ENCODE assay signal across 30 cellular contexts in the genomic region with DNA sequence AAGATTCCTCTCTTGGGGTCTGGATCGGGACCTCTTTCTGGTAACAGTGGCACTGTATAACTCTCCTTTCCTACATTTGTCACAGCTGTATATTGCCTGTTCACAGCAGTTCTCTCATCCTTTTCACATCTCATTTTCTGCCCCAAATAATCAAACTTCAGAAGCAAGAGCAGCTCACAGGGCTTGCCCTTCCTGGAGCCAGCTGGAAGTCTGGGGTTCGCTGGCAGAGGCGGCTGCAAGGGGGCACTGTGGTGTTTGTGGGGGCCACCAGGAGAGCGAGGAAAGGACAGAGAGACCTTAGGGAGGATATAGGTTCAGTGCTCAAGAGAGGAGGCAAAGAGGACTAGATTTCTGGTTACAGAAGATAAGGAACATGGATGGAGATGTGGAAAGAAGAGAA.
"Had no signal": no experiment of that assay in that cellular context is flagged by ENCODE, and none has a peak within 500 bp of the region (broad histone marks: within the 10 kb centered on the region; RNA-seq: fewer than 3 reads in every experiment).

No MANE protein-coding gene starts in this region.

- ATAC-seq: naive thymus-derived CD8-positive, alpha-beta T cell; natural killer cell treated with Interleukin-12 subunit alpha and Interleukin-12 subunit beta and Interleukin-15 and Interleukin-18, amount 100 ng/mL, for 72 hours; psoas muscle; right cardiac atrium; right lobe of liver; stimulated activated effector memory CD8-positive, alpha-beta T cell treated with anti-CD3 and anti-CD28 coated beads, Interleukin-12 subunit alpha, Interleukin-12 subunit beta, amount 100 ng/mL, for 72 hours; stimulated activated naive B cell treated with anti-CD40 and anti-IgM and Interleukin-4, amounts not matched to agents 10 μg/mL and 1 μg/mL and 100 μg/mL, for 72 hours had no signal

- DNase-seq: naive B cell; naive thymus-derived CD8-positive, alpha-beta T cell; nephron progenitor cell; occipital lobe; ovary; posterior cingulate gyrus; psoas muscle; right cardiac atrium; right lobe of liver; sigmoid colon; small intestine; stimulated activated CD4-positive, alpha-beta T cell treated with anti-CD3 and anti-CD28 coated beads, Interleukin-15, amount 100 ng/mL, for 24 hours; stimulated activated CD4-positive, alpha-beta T cell treated with anti-CD3 and anti-CD28 coated beads, Interleukin-2, amount 100 ng/mL, for 24 hours; stimulated activated CD4-positive, alpha-beta T cell treated with anti-CD3 and anti-CD28 coated beads, Interleukin-2, amount 100 ng/mL, for 48 hours; stimulated activated CD4-positive, alpha-beta T cell treated with anti-CD3 and anti-CD28 coated beads, Interleukin-4, amount 100 ng/mL, for 24 hours; stimulated activated naive B cell treated with anti-CD40 and anti-IgM and Interleukin-4, amounts not matched to agents 10 μg/mL and 1 μg/mL and 100 μg/mL, for 72 hours; stimulated activated naive CD4-positive, alpha-beta T cell treated with Interleukin-2 at 50 U/mL for 16 hours; stomach; thyroid gland; trophoblast cell had no signal

- H3K4me3 Mint-ChIP-seq: naive B cell; naive thymus-derived CD8-positive, alpha-beta T cell; natural killer cell treated with Interleukin-12 subunit alpha and Interleukin-12 subunit beta and Interleukin-15 and Interleukin-18, amount 100 ng/mL, for 72 hours; nephron progenitor cell; neural crest cell; stimulated activated effector memory CD8-positive, alpha-beta T cell treated with anti-CD3 and anti-CD28 coated beads, Interleukin-12 subunit alpha, Interleukin-12 subunit beta, amount 100 ng/mL, for 72 hours; stimulated activated naive B cell treated with anti-CD40 and anti-IgM and Interleukin-4, amounts not matched to agents 10 μg/mL and 1 μg/mL and 100 μg/mL, for 72 hours; stimulated activated naive CD8-positive, alpha-beta T cell treated with anti-CD3 and anti-CD28 coated beads, Interleukin-15, Interleukin-2, amounts not matched to agents 100 ng/mL and 50 ng/mL, for 24 hours had no signal

- H3K79me2 ChIP-seq: parathyroid adenoma had no signal

- H3K9me3 Mint-ChIP-seq: natural killer cell treated with Interleukin-12 subunit alpha and Interleukin-12 subunit beta and Interleukin-15 and Interleukin-18, amount 100 ng/mL, for 72 hours; stimulated activated effector memory CD8-positive, alpha-beta T cell treated with anti-CD3 and anti-CD28 coated beads, Interleukin-12 subunit alpha, Interleukin-12 subunit beta, amount 100 ng/mL, for 72 hours had no signal

- H3K36me3 ChIP-seq: ovary, right lobe of liver, sigmoid colon, stomach, thoracic aorta, thyroid gland, tibial nerve, upper lobe of left lung, vagina had no signal

- H3K4me1 ChIP-seq: parathyroid adenoma, psoas muscle, right lobe of liver, sigmoid colon, stomach, thyroid gland, tibial nerve, upper lobe of left lung, vagina had no signal

- H3K4me1 Mint-ChIP-seq: naive B cell; stimulated activated effector memory CD8-positive, alpha-beta T cell treated with anti-CD3 and anti-CD28 coated beads, Interleukin-12 subunit alpha, Interleukin-12 subunit beta, amount 100 ng/mL, for 72 hours; stimulated activated naive B cell treated with anti-CD40 and anti-IgM and Interleukin-4, amounts not matched to agents 10 μg/mL and 1 μg/mL and 100 μg/mL, for 72 hours had no signal

- H3K27me3 ChIP-seq: ovary, right lobe of liver, sigmoid colon, stomach, thyroid gland, tibial nerve, upper lobe of left lung, vagina had no signal

- H3K9me3 ChIP-seq: ovary, psoas muscle, right lobe of liver, thyroid gland, vagina had no signal

- H3K4me3 ChIP-seq: ovary, psoas muscle, right lobe of liver, sigmoid colon, stomach, thoracic aorta, thyroid gland, tibial nerve, upper lobe of left lung, vagina had no signal

- H3K36me3 Mint-ChIP-seq: natural killer cell treated with Interleukin-12 subunit alpha and Interleukin-12 subunit beta and Interleukin-15 and Interleukin-18, amount 100 ng/mL, for 72 hours; stimulated activated effector memory CD8-positive, alpha-beta T cell treated with anti-CD3 and anti-CD28 coated beads, Interleukin-12 subunit alpha, Interleukin-12 subunit beta, amount 100 ng/mL, for 72 hours had no signal

- H3K27ac ChIP-seq: ovary, parathyroid adenoma, psoas muscle, right lobe of liver, sigmoid colon, stomach, thoracic aorta, thyroid gland, tibial nerve, upper lobe of left lung, vagina had no signal

- H3K27ac Mint-ChIP-seq: naive B cell; naive thymus-derived CD8-positive, alpha-beta T cell; natural killer cell treated with Interleukin-12 subunit alpha and Interleukin-12 subunit beta and Interleukin-15 and Interleukin-18, amount 100 ng/mL, for 72 hours; nephron progenitor cell; progenitor cell of endocrine pancreas; stimulated activated effector memory CD8-positive, alpha-beta T cell treated with anti-CD3 and anti-CD28 coated beads, Interleukin-12 subunit alpha, Interleukin-12 subunit beta, amount 100 ng/mL, for 72 hours; stimulated activated naive B cell treated with anti-CD40 and anti-IgM and Interleukin-4, amounts not matched to agents 10 μg/mL and 1 μg/mL and 100 μg/mL, for 72 hours; stimulated activated naive CD8-positive, alpha-beta T cell treated with anti-CD3 and anti-CD28 coated beads, Interleukin-15, Interleukin-2, amounts not matched to agents 100 ng/mL and 50 ng/mL, for 24 hours had no signal

- H2AFZ ChIP-seq: parathyroid adenoma had no signal
